In genomic region chr19:35276706-35277281, GRCh38 we compare ENCODE assay signal across 12 cellular contexts. TPM values are rescaled to one million over a fixed set of nuclear protein-coding genes. Genes with fewer than 3 reads are reported as not detected.
DNase-seq lines count a peak whose midpoint lies in the region; TF ChIP-seq lines count a peak whose summit lies in the region.
"Had no signal": no experiment of that assay in that cellular context is flagged by ENCODE, and none has a peak within 500 bp of the region (broad histone marks: within the 10 kb centered on the region; RNA-seq: fewer than 3 reads in every experiment).

No MANE protein-coding gene starts in this region.

- H3K9me3 Mint-ChIP-seq in CD14-positive monocyte (peaks cover 0 to 2% (median 0%) of the 10 kb centered on the region in 7 donors), nephron progenitor cell (no peaks in the 10 kb centered on the region)

- H3K4me1 ChIP-seq in HEK293 (ENCODE audit: control insufficient read depth, insufficient read depth, low read length): no peaks in the 10 kb centered on the region

- H3K27ac Mint-ChIP-seq in CD14-positive monocyte (peak overlapping the region in 4 of 7 donors; percentile 21 to 60 (median 38)), nephron progenitor cell (peak overlapping the region; percentile 85)

- H3K27ac ChIP-seq in HEK293 (ENCODE audit: extremely low read depth, low read depth, low read length): peak overlapping the region; percentile 17; the same call in 1 of the 2 replicates
- H3K27ac ChIP-seq: PC-9 had no signal

- TF ChIP-seq CTCF in CD14-positive monocyte (IDR thresholded peaks at IDR 0.05) (no peak), HEK293 (tag by site-specific recombination; IDR thresholded peaks at IDR 0.05) (no peak), nephron progenitor cell (IDR thresholded peaks at IDR 0.05) (no peak)

- POLR2A ChIA-PET in HEK293 (lab: Yijun Ruan, JAX): interaction anchor here (1.3 to 4.2 kb wide), 2 partner anchors 12 to 14 kb away, joined by 3 to 23 read pairs; no protein-coding TSS in a partner anchor

- peaks cover 3 to 9% (median 3%) of the 10 kb centered on the region in 3 donors for H3K27me3 Mint-ChIP-seq in CD14-positive monocyte (ENCODE audit: low read depth in 3 of 3)
- H3K27me3 Mint-ChIP-seq in nephron progenitor cell (ENCODE audit: low read depth, poor library complexity): no peaks in the 10 kb centered on the region

- no peak overlapping the region for H3K4me3 Mint-ChIP-seq in CD14-positive monocyte
- no peak overlapping the region for H3K4me3 Mint-ChIP-seq in nephron progenitor cell

- H3K4me3 ChIP-seq in HEK293 (ENCODE audit: low read depth, low read length): no peak overlapping the region
- H3K4me3 ChIP-seq: PC-9 had no signal

- DNase-seq in CD14-positive monocyte (ENCODE audit: low spot score) (no peak), nephron progenitor cell (no peak), NAMALWA (ENCODE audit: low spot score) (no peak), D341Med (ENCODE audit: low spot score) (no peak)
- DNase-seq: BE2C, Karpas-422, MM.1S, NCI-H1105 treated with DMSO at 0.1 percent for 48 hours, NCI-H187, NCI-H446, PC-9 had no signal

- H3K36me3 Mint-ChIP-seq in CD14-positive monocyte: peaks cover 73 to 77% of the 10 kb centered on the region in 2 donors
- peaks cover 35% of the 10 kb centered on the region for H3K36me3 Mint-ChIP-seq in nephron progenitor cell (ENCODE audit: low read depth)

- CTCF ChIA-PET in HEK293 (lab: Yijun Ruan, JAX): interaction anchor here (0.7 to 3.8 kb wide), 2 partner anchors 10 to 95 kb away, joined by 3 to 17 read pairs; no protein-coding TSS in a partner anchor

- H3K4me1 Mint-ChIP-seq in CD14-positive monocyte (peaks cover 40% of the 10 kb centered on the region), nephron progenitor cell (peaks cover 37% of the 10 kb centered on the region)

- H3K36me3 ChIP-seq in HEK293 (ENCODE audit: control insufficient read depth in 2 of 2, insufficient read depth in 1 of 2, low read length in 2 of 2): peaks cover 61 to 73% of the 10 kb centered on the region in 2 experiments

- intact Hi-C loops in CD14-positive monocyte (cut with micrococcal nuclease): no loop called here

- H3K9me3 ChIP-seq in HEK293 (ENCODE audit: control insufficient read depth, insufficient read depth, low read depth, low read length): no peaks in the 10 kb centered on the region
- H3K9me3 ChIP-seq: BE2C had no signal

TF ChIP-seq in HEK293, 187 proteins besides CTCF, POLR2A, EP300 and RAD21:
- no peak for TF ChIP-seq ZBTB1 (tag by site-specific recombination; IDR thresholded peaks at IDR 0.05)
- TF ChIP-seq KLF1 (tag by site-specific recombination; IDR thresholded peaks at IDR 0.05): peak; percentile 27; the same call in 1 of the 2 replicates

RNA-seq across cellular contexts. Expression of gene HAMP, which starts 5.5 kb away (rescaled TPM):
- not detected for polyA plus RNA-seq in CD14-positive monocyte

RNA-seq across cellular contexts. Expression of gene USF2, which starts 8.0 kb away (rescaled TPM):
- 1 to 10 TPM; 2.7 to 5.0 TPM for polyA plus RNA-seq in CD14-positive monocyte

RNA-seq across cellular contexts. Expression of gene MAG, which starts 15.2 kb away (rescaled TPM):
- polyA plus RNA-seq in CD14-positive monocyte: not detected

RNA-seq across cellular contexts. Expression of gene LSR, which starts 28.0 kb away (rescaled TPM):
- polyA plus RNA-seq in CD14-positive monocyte: under 1 TPM in 1 of 2 donors, not detected in 1; 0.17 TPM

RNA-seq across cellular contexts. Expression of gene FAM187B, which starts 48.3 kb away (rescaled TPM):
- not detected for polyA plus RNA-seq in CD14-positive monocyte
